ENCODE assay signal across 15 cellular contexts in genomic region chr12:19031032-19031431, GRCh38.
DNase-seq lines count a peak whose midpoint lies in the region; ATAC-seq, FAIRE-seq and TF ChIP-seq lines count a peak whose summit lies in the region.
"Had no signal": no experiment of that assay in that cellular context is flagged by ENCODE, and none has a peak within 500 bp of the region (broad histone marks: within the 10 kb centered on the region; RNA-seq: fewer than 3 reads in every experiment).

No MANE protein-coding gene starts in this region.

- ATAC-seq in naive thymus-derived CD8-positive, alpha-beta T cell, result no peak
- no peak for ATAC-seq in GM21367 (IDR thresholded peaks at IDR 0.05; ENCODE audit: unreplicated experiment)

- peaks cover 23% of the 10 kb centered on the region for H3K4me1 ChIP-seq in keratinocyte (ENCODE audit: control insufficient read depth, extremely low read depth, insufficient read depth, low read length)
- H3K4me1 ChIP-seq: spleen had no signal

- FAIRE-seq in keratinocyte (lab: Jason Lieb, UNC), result peak; percentile 97

- TF ChIP-seq CTCF in keratinocyte (optimal IDR thresholded peaks at IDR 0.05 in 1 of 3, IDR thresholded peaks at IDR 0.05 in 1 of 3, conservative IDR thresholded peaks at IDR 0.05 in 1 of 3; ENCODE audit: extremely low read depth in 1 of 3, insufficient read depth in 2 of 3, low read length in 3 of 3), result no peak

- H3K4me2 ChIP-seq in keratinocyte (ENCODE audit: control insufficient read depth, extremely low read depth, insufficient read depth, low read depth, low read length), result peak overlapping the region; percentile 71

- H3K27me3 Mint-ChIP-seq in naive thymus-derived CD8-positive, alpha-beta T cell, result peaks cover 0 to 9% (median 8%) of the 10 kb centered on the region in 5 donors
- H3K27me3 Mint-ChIP-seq in activated naive CD8-positive, alpha-beta T cell treated with anti-CD3 and anti-CD28 coated beads for 36 hours, result peaks cover 3% of the 10 kb centered on the region

- no peaks in the 10 kb centered on the region for H3K9me1 ChIP-seq in keratinocyte (ENCODE audit: control insufficient read depth, extremely low read depth, insufficient read depth, low read length)

- H4K20me1 ChIP-seq in keratinocyte (ENCODE audit: control insufficient read depth, extremely low read depth, insufficient read depth, low read length), result no peaks in the 10 kb centered on the region

- H2AFZ ChIP-seq in keratinocyte (ENCODE audit: control insufficient read depth, low read length), result no peak overlapping the region

- H3K9me3 ChIP-seq in keratinocyte (ENCODE audit: control insufficient read depth, low read depth, low read length), result peaks cover 8% of the 10 kb centered on the region

- no peaks in the 10 kb centered on the region for H3K27me3 ChIP-seq in keratinocyte (ENCODE audit: control insufficient read depth, extremely low read depth, insufficient read depth, low read length)

- POLR2A ChIA-PET in naive thymus-derived CD8-positive, alpha-beta T cell (lab: Charles Lee), result no interaction called here

- H3K4me1 Mint-ChIP-seq in naive thymus-derived CD8-positive, alpha-beta T cell, result no peaks in the 10 kb centered on the region
- no peaks in the 10 kb centered on the region for H3K4me1 Mint-ChIP-seq in activated naive CD8-positive, alpha-beta T cell treated with anti-CD3 and anti-CD28 coated beads for 36 hours

- no peaks in the 10 kb centered on the region for H3K79me2 ChIP-seq in keratinocyte (ENCODE audit: control insufficient read depth, insufficient read depth, low read length)

- H3K36me3 Mint-ChIP-seq in naive thymus-derived CD8-positive, alpha-beta T cell, result peaks cover 0 to 11% (median 0%) of the 10 kb centered on the region in 3 donors
- H3K36me3 Mint-ChIP-seq in activated naive CD8-positive, alpha-beta T cell treated with anti-CD3 and anti-CD28 coated beads for 36 hours, result no peaks in the 10 kb centered on the region

- H3K9ac ChIP-seq in keratinocyte (ENCODE audit: control insufficient read depth, extremely low read depth, insufficient read depth, low read length), result peak overlapping the region; percentile 40

- peak overlapping the region; percentile 81 for H3K27ac ChIP-seq in keratinocyte (ENCODE audit: control insufficient read depth, insufficient read depth, low read length)
- H3K27ac ChIP-seq: spleen, VCaP had no signal

- H3K4me3 Mint-ChIP-seq in naive thymus-derived CD8-positive, alpha-beta T cell, result no peak overlapping the region
- H3K4me3 Mint-ChIP-seq in activated naive CD8-positive, alpha-beta T cell treated with anti-CD3 and anti-CD28 coated beads for 36 hours, result no peak overlapping the region
- H3K4me3 Mint-ChIP-seq: CD4-positive, alpha-beta T cell had no signal

- H3K9me3 Mint-ChIP-seq in naive thymus-derived CD8-positive, alpha-beta T cell, result peaks cover 0 to 12% (median 5%) of the 10 kb centered on the region in 9 donors
- H3K9me3 Mint-ChIP-seq in activated naive CD8-positive, alpha-beta T cell treated with anti-CD3 and anti-CD28 coated beads for 36 hours, result no peaks in the 10 kb centered on the region

- H3K36me3 ChIP-seq in keratinocyte (ENCODE audit: control insufficient read depth in 2 of 2, extremely low read depth in 1 of 2, insufficient read depth in 2 of 2, low read length in 2 of 2), result no peaks in the 10 kb centered on the region
- H3K36me3 ChIP-seq: spleen had no signal

- peak overlapping the region in 2 of 3 experiments; percentile 15 to 40 for H3K4me3 ChIP-seq in keratinocyte (ENCODE audit: control insufficient read depth in 2 of 3, extremely low read depth in 1 of 3, insufficient read depth in 2 of 3, low read depth in 1 of 3, low read length in 3 of 3)
- H3K4me3 ChIP-seq: spleen had no signal

- dilution Hi-C loops in keratinocyte (cut with MboI; ENCODE audit: extremely low pct_ligation_motif_present, low sequenced_read_pairs), result no loop called here

- no peak overlapping the region for H3K27ac Mint-ChIP-seq in naive thymus-derived CD8-positive, alpha-beta T cell
- no peak overlapping the region for H3K27ac Mint-ChIP-seq in activated naive CD8-positive, alpha-beta T cell treated with anti-CD3 and anti-CD28 coated beads for 36 hours
- H3K27ac Mint-ChIP-seq: CD4-positive, alpha-beta T cell had no signal

- DNase-seq in AG08396 (ENCODE audit: low spot score), result peak; percentile 73
- peak; percentile 95 for DNase-seq in HT1080 (ENCODE audit: low read depth)
- DNase-seq in astrocyte of the hippocampus (ENCODE audit: low read depth, low spot score), result peak; percentile 81
- DNase-seq in keratinocyte (ENCODE audit: low read depth, low spot score), result peak; percentile 88
- no peak for DNase-seq in naive thymus-derived CD8-positive, alpha-beta T cell
- DNase-seq in NCI-H187 treated with DMSO at 0.1 percent for 48 hours (lab: John Stamatoyannopoulos, UW), result no peak
- no peak for DNase-seq in activated naive CD8-positive, alpha-beta T cell treated with anti-CD3 and anti-CD28 coated beads for 36 hours
- DNase-seq: activated CD8-positive, alpha-beta memory T cell treated with anti-CD3 and anti-CD28 coated beads, Interleukin-2, amount 50 U/mL, for 48 hours; CD4-positive, alpha-beta T cell; head of caudate nucleus; NCI-H2029 treated with DMSO at 0.1 percent for 48 hours; spleen; stimulated activated CD8-positive, alpha-beta memory T cell treated with anti-CD3 and anti-CD28 coated beads, Interleukin-4, amount 100 ng/mL, for 48 hours had no signal

Comparison
In these comparisons a context has a peak if more than half of its experiments do, and no peak if none do; other contexts are left out.
1. DNase-seq: peak in AG08396 (single experiment), HT1080 (single experiment), astrocyte of the hippocampus (single experiment) and keratinocyte (single experiment); none in naive thymus-derived CD8-positive, alpha-beta T cell (0 of 10), NCI-H187 treated with DMSO at 0.1 percent for 48 hours (single experiment) and activated naive CD8-positive, alpha-beta T cell treated with anti-CD3 and anti-CD28 coated beads for 36 hours (single experiment).